ENCODE assay signal across 11 cellular contexts in the genomic region with DNA sequence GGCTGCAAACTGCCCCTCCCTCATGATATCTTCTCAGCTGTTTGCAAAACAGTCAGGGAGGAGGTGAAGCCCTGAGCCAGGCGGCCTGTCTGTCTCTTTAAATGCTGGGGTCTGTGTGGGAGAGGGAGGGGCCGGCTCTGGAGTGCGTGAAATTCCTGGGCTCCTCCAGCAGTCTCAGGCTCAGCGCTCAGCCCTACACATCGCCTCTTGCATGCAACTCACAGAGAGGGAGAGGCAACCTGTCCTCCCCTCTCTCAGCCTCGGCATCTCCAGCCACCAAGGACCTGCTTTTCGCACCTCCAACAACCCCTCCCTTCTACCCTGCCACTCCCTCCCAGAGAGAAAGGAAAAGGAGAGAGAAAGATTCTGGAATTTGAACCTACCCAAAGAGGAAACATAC. TPM values are rescaled to one million over a fixed set of nuclear protein-coding genes. Genes with fewer than 3 reads are reported as not detected.
A peak's percentile ranks its signal among the peaks of the same experiment; 100 is the strongest.
DNase-seq lines count a peak whose midpoint lies in the region; ATAC-seq and TF ChIP-seq lines count a peak whose summit lies in the region.
"Had no signal": no experiment of that assay in that cellular context is flagged by ENCODE, and none has a peak within 500 bp of the region (broad histone marks: within the 10 kb centered on the region; RNA-seq: fewer than 3 reads in every experiment).

A gene (plus strand): TSS at position 171 of the 400 bp plus-strand sequence. CDS start 72,721 bp downstream, outside the sequence.

- H3K36me3 Mint-ChIP-seq in progenitor cell of endocrine pancreas (ENCODE audit: insufficient read depth) = no peaks in the 10 kb centered on the region
- no peaks in the 10 kb centered on the region for H3K36me3 Mint-ChIP-seq in activated naive CD4-positive, alpha-beta T cell treated with anti-CD3 and anti-CD28 coated beads, Interleukin-2, amount 50 U/mL, for 72 hours
- H3K36me3 Mint-ChIP-seq in activated CD4-positive, alpha-beta T cell treated with anti-CD3 and anti-CD28 coated beads for 36 hours (ENCODE audit: low read depth) = no peaks in the 10 kb centered on the region

- peaks cover 44% of the 10 kb centered on the region for H3K27me3 ChIP-seq in HCT116 (ENCODE audit: insufficient read depth, low read length)
- no peaks in the 10 kb centered on the region for H3K27me3 ChIP-seq in iPS-15b (ENCODE audit: control insufficient read depth, insufficient read depth, low read length)

- no peaks in the 10 kb centered on the region for H3K79me2 ChIP-seq in HCT116 (ENCODE audit: insufficient read depth, low read length)

- H3K9me3 ChIP-seq in HCT116 (ENCODE audit: control insufficient read depth in 1 of 2, insufficient read depth in 1 of 2, low read depth in 1 of 2, low read length in 2 of 2) (no peaks in the 10 kb centered on the region), iPS-15b (ENCODE audit: control insufficient read depth, insufficient read depth, low read length) (no peaks in the 10 kb centered on the region)
- H3K9me3 ChIP-seq: neutrophil had no signal

- H3K4me1 Mint-ChIP-seq in progenitor cell of endocrine pancreas (ENCODE audit: low read depth) = peaks cover 4% of the 10 kb centered on the region
- no peaks in the 10 kb centered on the region for H3K4me1 Mint-ChIP-seq in activated CD4-positive, alpha-beta T cell treated with anti-CD3 and anti-CD28 coated beads for 36 hours

- intact Hi-C loops in HCT116 (cut with micrococcal nuclease) = no loop called here
- intact Hi-C loops in activated CD4-positive, alpha-beta T cell treated with anti-CD3 and anti-CD28 coated beads for 36 hours (cut with DNase I, micrococcal nuclease) = no loop called here

- no peak for TF ChIP-seq RAD21 in HCT116 (IDR thresholded peaks at IDR 0.05; ENCODE audit: low read depth)

- 0 out of 2 replicates have a peak within 1 kb of the TSS, but pooled peaks have one; percentile 11 for H3K4me2 ChIP-seq in HCT116 (ENCODE audit: low read length)

- DNase-seq in HCT116 (ENCODE audit: low read depth, low spot score) = no peak
- DNase-seq in SW480 (ENCODE audit: low spot score) = peak; percentile 29
- peak; percentile 18 for DNase-seq in progenitor cell of endocrine pancreas (ENCODE audit: low spot score, unreplicated experiment)
- DNase-seq in GM10266 (ENCODE audit: extremely low spot score) = no peak
- no peak for DNase-seq in activated naive CD4-positive, alpha-beta T cell treated with anti-CD3 and anti-CD28 coated beads, Interleukin-2, amount 50 U/mL, for 72 hours (ENCODE audit: low spot score in 2 of 2)
- DNase-seq in activated CD4-positive, alpha-beta T cell treated with anti-CD3 and anti-CD28 coated beads for 36 hours = no peak
- DNase-seq: NCI-H2081 treated with DMSO at 0.1 percent for 48 hours, T-helper 9 cell had no signal

- no peaks in the 10 kb centered on the region for H3K4me1 ChIP-seq in HCT116 (ENCODE audit: control insufficient read depth in 1 of 2, insufficient read depth in 2 of 2, low read length in 2 of 2)
- peaks cover 2% of the 10 kb centered on the region for H3K4me1 ChIP-seq in iPS-15b (ENCODE audit: control insufficient read depth, insufficient read depth, low read length)

- no peak within 1 kb of the TSS for H3K4me3 Mint-ChIP-seq in progenitor cell of endocrine pancreas (ENCODE audit: low read depth)
- no peak within 1 kb of the TSS for H3K4me3 Mint-ChIP-seq in activated CD4-positive, alpha-beta T cell treated with anti-CD3 and anti-CD28 coated beads for 36 hours

- H4K20me1 ChIP-seq in HCT116 (ENCODE audit: insufficient read depth) = no peaks in the 10 kb centered on the region

- ATAC-seq in HCT116 (peak; percentile 87), GM21390 (IDR thresholded peaks at IDR 0.05; ENCODE audit: unreplicated experiment) (no peak)
- ATAC-seq in activated naive CD4-positive, alpha-beta T cell treated with anti-CD3 and anti-CD28 coated beads, Interleukin-2, amount 50 U/mL, for 72 hours = no peak
- ATAC-seq in activated CD4-positive, alpha-beta T cell treated with anti-CD3 and anti-CD28 coated beads for 36 hours = no peak

- no peak within 1 kb of the TSS for H3K27ac Mint-ChIP-seq in progenitor cell of endocrine pancreas
- H3K27ac Mint-ChIP-seq in activated naive CD4-positive, alpha-beta T cell treated with anti-CD3 and anti-CD28 coated beads, Interleukin-2, amount 50 U/mL, for 72 hours = no peak within 1 kb of the TSS
- H3K27ac Mint-ChIP-seq in activated CD4-positive, alpha-beta T cell treated with anti-CD3 and anti-CD28 coated beads for 36 hours = no peak within 1 kb of the TSS

- BruUV-seq in HCT116 (replicated peaks; lab: Mats Ljungman, UMichigan) = no TSS peak

- TF ChIP-seq POLR2A in HCT116 (IDR thresholded peaks at IDR 0.05; ENCODE audit: borderline replicate concordance, extremely low read depth, insufficient read depth, insufficient read length) = no peak

- TF ChIP-seq CTCF in HCT116 (IDR thresholded peaks at IDR 0.05 in 2 of 3, conservative IDR thresholded peaks at IDR 0.05 in 1 of 3; ENCODE audit: borderline replicate concordance in 1 of 3, insufficient read depth in 1 of 3, low read depth in 2 of 3, low read length in 2 of 3) (no peak), progenitor cell of endocrine pancreas (IDR thresholded peaks at IDR 0.05; ENCODE audit: unreplicated experiment) (no peak), GM10266 (IDR thresholded peaks at IDR 0.05; ENCODE audit: control insufficient read depth, insufficient read depth, low read depth, missing control alignments) (no peak)

- H3K27me3 Mint-ChIP-seq in progenitor cell of endocrine pancreas = peaks cover 44% of the 10 kb centered on the region
- peaks cover 14% of the 10 kb centered on the region for H3K27me3 Mint-ChIP-seq in activated CD4-positive, alpha-beta T cell treated with anti-CD3 and anti-CD28 coated beads for 36 hours

- RAD21 ChIA-PET in HCT116 (lab: Charles Lee; ENCODE audit: low non-redundant PET in 1 of 2, low total read pairs in 2 of 2, uncharacterized antibody in 2 of 2, unreplicated experiment in 2 of 2) = no interaction called here

- CTCF ChIA-PET in HCT116 (lab: Charles Lee) = no interaction called here
- CTCF ChIA-PET in activated CD4-positive, alpha-beta T cell treated with anti-CD3 and anti-CD28 coated beads for 36 hours (lab: Charles Lee) = interaction anchor here (0.8 kb wide), 1 partner anchor 14 kb away, joined by 4 read pairs; no protein-coding TSS in a partner anchor

- H3K36me3 ChIP-seq in HCT116 (ENCODE audit: control insufficient read depth in 1 of 2, insufficient read depth in 2 of 2, low read length in 2 of 2) (no peaks in the 10 kb centered on the region), iPS-15b (ENCODE audit: control insufficient read depth, insufficient read depth, low read length) (no peaks in the 10 kb centered on the region)
- H3K36me3 ChIP-seq: neutrophil had no signal

- no peak within 1 kb of the TSS for H3K27ac ChIP-seq in HCT116 (ENCODE audit: low read depth, low read length)
- H3K27ac ChIP-seq: neutrophil had no signal

- no peak within 1 kb of the TSS for H3K9ac ChIP-seq in HCT116 (ENCODE audit: low read length)
- H3K9ac ChIP-seq in iPS-15b (ENCODE audit: low read depth, low read length) = peak within 1 kb of the TSS; percentile 38

- POLR2A ChIA-PET in HCT116 (lab: Charles Lee) = no interaction called here
- POLR2A ChIA-PET in activated CD4-positive, alpha-beta T cell treated with anti-CD3 and anti-CD28 coated beads for 36 hours (lab: Charles Lee) = no interaction called here

- no peak within 1 kb of the TSS for H2AFZ ChIP-seq in HCT116 (ENCODE audit: low read depth, low read length, poor library complexity, severe bottlenecking)

- H3K9me3 Mint-ChIP-seq in progenitor cell of endocrine pancreas (ENCODE audit: low read depth) = no peaks in the 10 kb centered on the region
- H3K9me3 Mint-ChIP-seq in activated naive CD4-positive, alpha-beta T cell treated with anti-CD3 and anti-CD28 coated beads, Interleukin-2, amount 50 U/mL, for 72 hours = no peaks in the 10 kb centered on the region
- H3K9me3 Mint-ChIP-seq in activated CD4-positive, alpha-beta T cell treated with anti-CD3 and anti-CD28 coated beads for 36 hours (ENCODE audit: low read depth) = no peaks in the 10 kb centered on the region

- H3K4me3 ChIP-seq in HCT116 (replicated peaks in 1 of 2; ENCODE audit: low read depth in 1 of 2, low read length in 2 of 2) (no peak within 1 kb of the TSS), iPS-15b (ENCODE audit: low read depth, low read length) (peak within 1 kb of the TSS; percentile 47)

- H3K9me2 ChIP-seq in HCT116 (ENCODE audit: insufficient read depth) = no peaks in the 10 kb centered on the region

TF ChIP-seq in HCT116, 20 proteins besides CTCF, POLR2A, EP300 and RAD21 (continues in another document):
- TF ChIP-seq, protein P1, sequence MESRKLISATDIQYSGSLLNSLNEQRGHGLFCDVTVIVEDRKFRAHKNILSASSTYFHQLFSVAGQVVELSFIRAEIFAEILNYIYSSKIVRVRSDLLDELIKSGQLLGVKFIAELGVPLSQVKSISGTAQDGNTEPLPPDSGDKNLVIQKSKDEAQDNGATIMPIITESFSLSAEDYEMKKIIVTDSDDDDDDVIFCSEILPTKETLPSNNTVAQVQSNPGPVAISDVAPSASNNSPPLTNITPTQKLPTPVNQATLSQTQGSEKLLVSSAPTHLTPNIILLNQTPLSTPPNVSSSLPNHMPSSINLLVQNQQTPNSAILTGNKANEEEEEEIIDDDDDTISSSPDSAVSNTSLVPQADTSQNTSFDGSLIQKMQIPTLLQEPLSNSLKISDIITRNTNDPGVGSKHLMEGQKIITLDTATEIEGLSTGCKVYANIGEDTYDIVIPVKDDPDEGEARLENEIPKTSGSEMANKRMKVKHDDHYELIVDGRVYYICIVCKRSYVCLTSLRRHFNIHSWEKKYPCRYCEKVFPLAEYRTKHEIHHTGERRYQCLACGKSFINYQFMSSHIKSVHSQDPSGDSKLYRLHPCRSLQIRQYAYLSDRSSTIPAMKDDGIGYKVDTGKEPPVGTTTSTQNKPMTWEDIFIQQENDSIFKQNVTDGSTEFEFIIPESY (IDR thresholded peaks at IDR 0.05; ENCODE audit: extremely low read depth, insufficient replicate concordance, low read length) = no peak
- TF ChIP-seq, protein P2, sequence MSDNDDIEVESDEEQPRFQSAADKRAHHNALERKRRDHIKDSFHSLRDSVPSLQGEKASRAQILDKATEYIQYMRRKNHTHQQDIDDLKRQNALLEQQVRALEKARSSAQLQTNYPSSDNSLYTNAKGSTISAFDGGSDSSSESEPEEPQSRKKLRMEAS (IDR thresholded peaks at IDR 0.05) = no peak
- no peak for TF ChIP-seq POLR2AphosphoS5 (IDR thresholded peaks at IDR 0.05; ENCODE audit: low read depth, low read length)

RNA-seq across cellular contexts. Expression of the gene that starts here (rescaled TPM):
- total RNA-seq in HCT116 (2021; ENCODE audit: unreplicated experiment) (not detected), progenitor cell of endocrine pancreas (22.1 and 23.5 TPM in 2 replicates)
- polyA plus RNA-seq in HCT116 (2012) = not detected in 2 replicates
- total RNA-seq in activated naive CD4-positive, alpha-beta T cell treated with anti-CD3 and anti-CD28 coated beads, Interleukin-2, amount 50 U/mL, for 72 hours = not detected
- total RNA-seq in activated CD4-positive, alpha-beta T cell treated with anti-CD3 and anti-CD28 coated beads for 36 hours = not detected

Comparison
In these comparisons a context has a peak if more than half of its experiments do, and no peak if none do; other contexts are left out.
1. RNA of the gene that starts here (total RNA-seq): 22.1 to 23.5 TPM in progenitor cell of endocrine pancreas; not detected in activated naive CD4-positive, alpha-beta T cell treated with anti-CD3 and anti-CD28 coated beads, Interleukin-2, amount 50 U/mL, for 72 hours, not detected in HCT116 (single experiment) and not detected in activated CD4-positive, alpha-beta T cell treated with anti-CD3 and anti-CD28 coated beads for 36 hours; every median in the first group is over 10 times any median in the second.
2. Peak in ATAC-seq and H3K4me2 ChIP-seq in HCT116; RNA of the gene not detected or under 1 TPM.
3. DNase-seq: peak in SW480 (single experiment) and progenitor cell of endocrine pancreas (single experiment); none in HCT116 (single experiment), GM10266 (single experiment), activated naive CD4-positive, alpha-beta T cell treated with anti-CD3 and anti-CD28 coated beads, Interleukin-2, amount 50 U/mL, for 72 hours (0 of 2) and activated CD4-positive, alpha-beta T cell treated with anti-CD3 and anti-CD28 coated beads for 36 hours (single experiment).